16 cellular contexts compared by ENCODE assay signal in the genomic region with DNA sequence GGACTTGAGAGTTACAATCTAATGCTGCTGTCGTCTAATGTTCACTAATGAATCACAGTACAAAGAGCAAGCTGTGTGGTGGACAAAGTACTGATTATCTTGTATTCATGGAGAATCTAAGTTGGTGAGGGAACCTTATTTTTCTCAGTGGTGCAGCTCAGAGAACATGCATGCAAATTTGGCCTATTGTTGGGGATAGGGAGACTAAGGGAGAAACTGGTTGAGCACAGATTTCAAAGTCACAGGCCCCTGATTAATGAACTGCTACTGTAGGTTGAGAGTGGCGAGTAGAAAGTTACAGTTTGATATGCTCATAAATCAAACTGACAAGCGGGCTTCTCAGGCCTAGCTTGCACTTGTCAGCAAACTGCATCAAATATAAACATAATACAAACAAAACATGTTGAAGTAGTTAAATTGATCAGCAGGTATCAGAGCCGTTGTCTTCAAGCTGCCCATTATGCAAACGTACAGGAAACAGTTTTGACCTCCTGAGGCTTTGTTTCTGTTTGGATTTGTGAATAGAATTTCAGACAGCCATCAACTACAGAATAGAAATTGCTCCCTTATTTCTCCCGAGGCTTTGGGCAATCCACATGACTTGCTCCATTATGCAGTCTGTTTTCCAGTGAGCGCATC.
DNase-seq lines count a peak whose midpoint lies in the region; ATAC-seq and TF ChIP-seq lines count a peak whose summit lies in the region.
"Had no signal": no experiment of that assay in that cellular context is flagged by ENCODE, and none has a peak within 500 bp of the region (broad histone marks: within the 10 kb centered on the region; RNA-seq: fewer than 3 reads in every experiment).

No MANE protein-coding gene starts in this region.

- intact Hi-C loops in A673 (cut with micrococcal nuclease; ENCODE audit: unreplicated experiment): no loop called here
- intact Hi-C loops in CD4-positive, alpha-beta memory T cell (cut with micrococcal nuclease): no loop called here

- CTCF ChIA-PET in A673 (lab: Charles Lee): no interaction called here
- CTCF ChIA-PET in CD4-positive, alpha-beta memory T cell (lab: Charles Lee; ENCODE audit: partially characterized antibody): no interaction called here

- H3K9ac ChIP-seq in NT2/D1 (ENCODE audit: insufficient read length, low read depth): no peak overlapping the region

- no peak overlapping the region for H3K4me3 ChIP-seq in A673 (ENCODE audit: low read depth, low read length, poor library complexity, severe bottlenecking)
- no peak overlapping the region for H3K4me3 ChIP-seq in NT2/D1 (ENCODE audit: insufficient read length, low read depth)
- no peak overlapping the region for H3K4me3 ChIP-seq in CD4-positive, alpha-beta memory T cell (ENCODE audit: low read length in 2 of 2)
- H3K4me3 ChIP-seq: SK-N-MC had no signal

- H3K4me3 Mint-ChIP-seq in T-helper 17 cell (no peak overlapping the region), chondrocyte (ENCODE audit: unreplicated experiment) (no peak overlapping the region)
- H3K4me3 Mint-ChIP-seq in CD4-positive, alpha-beta memory T cell: no peak overlapping the region
- H3K4me3 Mint-ChIP-seq: activated CD8-positive, alpha-beta T cell treated with anti-CD3 and anti-CD28 coated beads for 36 hours; dendritic cell treated with granulocyte-macrophage colony-stimulating factor and Interleukin-4, amounts not matched to agents 40 ng/mL and 50 ng/mL, for 4 days had no signal

- no peak overlapping the region for H3K27ac Mint-ChIP-seq in T-helper 17 cell
- H3K27ac Mint-ChIP-seq in CD4-positive, alpha-beta memory T cell: no peak overlapping the region
- H3K27ac Mint-ChIP-seq in chondrocyte (ENCODE audit: unreplicated experiment): no peak overlapping the region
- H3K27ac Mint-ChIP-seq: activated CD8-positive, alpha-beta T cell treated with anti-CD3 and anti-CD28 coated beads for 36 hours; activated T-helper 2 cell treated with anti-CD3 and anti-CD28 coated beads, Interferon-gamma antibody, Interleukin-2, Interleukin-4, amounts not matched to agents 10 μg/mL and 5 μg/mL and 100 μg/mL, durations not matched to agents 14 hours and 24 hours and 36 hours; dendritic cell treated with granulocyte-macrophage colony-stimulating factor and Interleukin-4, amounts not matched to agents 40 ng/mL and 50 ng/mL, for 4 days; IgD-negative memory B cell had no signal

- DNase-seq in A673 (ENCODE audit: low spot score) (peak; percentile 12), NT2/D1 (ENCODE audit: low read depth, low spot score) (peak; percentile 18), left kidney (ENCODE audit: low read depth, low spot score) (peak; percentile 46), T-helper 17 cell (no peak), chondrocyte (ENCODE audit: low spot score) (no peak), germinal center (ENCODE audit: low spot score) (no peak)
- no peak for DNase-seq in CD4-positive, alpha-beta memory T cell
- DNase-seq: activated CD8-positive, alpha-beta T cell treated with anti-CD3 and anti-CD28 coated beads for 36 hours; mammary epithelial cell; NCI-H1048; NCI-H774 had no signal

- H3K36me3 ChIP-seq in A673 (ENCODE audit: insufficient read depth, low read length, poor library complexity, severe bottlenecking) (no peaks in the 10 kb centered on the region), NT2/D1 (ENCODE audit: insufficient read depth, insufficient read length, low read length) (no peaks in the 10 kb centered on the region)
- H3K36me3 ChIP-seq in CD4-positive, alpha-beta memory T cell (ENCODE audit: insufficient read depth, low read length): no peaks in the 10 kb centered on the region

- H3K36me3 Mint-ChIP-seq in T-helper 17 cell (ENCODE audit: low read depth): no peaks in the 10 kb centered on the region
- H3K36me3 Mint-ChIP-seq in CD4-positive, alpha-beta memory T cell: no peaks in the 10 kb centered on the region
- H3K36me3 Mint-ChIP-seq in chondrocyte (ENCODE audit: low read depth): peaks cover 3% of the 10 kb centered on the region
- H3K36me3 Mint-ChIP-seq: IgD-negative memory B cell had no signal

- ATAC-seq in HG02798 (IDR thresholded peaks at IDR 0.05; ENCODE audit: poor library complexity, unreplicated experiment) (peak; percentile 39), T-helper 17 cell (no peak)
- ATAC-seq: activated CD8-positive, alpha-beta T cell treated with anti-CD3 and anti-CD28 coated beads for 36 hours had no signal

- H3K4me1 Mint-ChIP-seq in T-helper 17 cell (peaks cover 3% of the 10 kb centered on the region), chondrocyte (ENCODE audit: low read depth) (no peaks in the 10 kb centered on the region)
- H3K4me1 Mint-ChIP-seq in CD4-positive, alpha-beta memory T cell: no peaks in the 10 kb centered on the region
- H3K4me1 Mint-ChIP-seq: IgD-negative memory B cell had no signal

- H3K27me3 Mint-ChIP-seq in T-helper 17 cell (peaks cover 4% of the 10 kb centered on the region), chondrocyte (ENCODE audit: low read depth) (no peaks in the 10 kb centered on the region)
- H3K27me3 Mint-ChIP-seq in CD4-positive, alpha-beta memory T cell: peaks cover 0 to 2% of the 10 kb centered on the region in 2 donors
- H3K27me3 Mint-ChIP-seq: activated CD8-positive, alpha-beta T cell treated with anti-CD3 and anti-CD28 coated beads for 36 hours; dendritic cell treated with granulocyte-macrophage colony-stimulating factor and Interleukin-4, amounts not matched to agents 40 ng/mL and 50 ng/mL, for 4 days; IgD-negative memory B cell had no signal

- H3K4me1 ChIP-seq in A673 (ENCODE audit: insufficient read depth, low read length, poor library complexity, severe bottlenecking): no peaks in the 10 kb centered on the region
- no peaks in the 10 kb centered on the region for H3K4me1 ChIP-seq in NT2/D1 (ENCODE audit: insufficient read depth, insufficient read length)
- no peaks in the 10 kb centered on the region for H3K4me1 ChIP-seq in CD4-positive, alpha-beta memory T cell (ENCODE audit: insufficient read depth, low read length)

- TF ChIP-seq CTCF in A673 (conservative IDR thresholded peaks at IDR 0.05; ENCODE audit: low read depth, low read length) (no peak), chondrocyte (IDR thresholded peaks at IDR 0.05) (no peak)

- peaks cover 0 to 1% (median 0%) of the 10 kb centered on the region in 8 donors for H3K9me3 Mint-ChIP-seq in CD4-positive, alpha-beta memory T cell
- H3K9me3 Mint-ChIP-seq in chondrocyte (ENCODE audit: low read depth): no peaks in the 10 kb centered on the region
- H3K9me3 Mint-ChIP-seq: activated CD8-positive, alpha-beta T cell treated with anti-CD3 and anti-CD28 coated beads for 36 hours; activated T-helper 2 cell treated with anti-CD3 and anti-CD28 coated beads, Interferon-gamma antibody, Interleukin-2, Interleukin-4, amounts not matched to agents 10 μg/mL and 5 μg/mL and 100 μg/mL, durations not matched to agents 14 hours and 24 hours and 36 hours; dendritic cell treated with granulocyte-macrophage colony-stimulating factor and Interleukin-4, amounts not matched to agents 40 ng/mL and 50 ng/mL, for 4 days; IgD-negative memory B cell had no signal

- H3K9me3 ChIP-seq in A673 (ENCODE audit: low read depth, low read length, poor library complexity, severe bottlenecking): no peaks in the 10 kb centered on the region
- H3K9me3 ChIP-seq in NT2/D1 (ENCODE audit: insufficient read depth, low read length): no peaks in the 10 kb centered on the region
- H3K9me3 ChIP-seq in T-helper 17 cell (ENCODE audit: control insufficient read depth, low read length, poor library complexity, severe bottlenecking): no peaks in the 10 kb centered on the region
- no peaks in the 10 kb centered on the region for H3K9me3 ChIP-seq in CD4-positive, alpha-beta memory T cell (ENCODE audit: control insufficient read depth in 1 of 2, low read length in 2 of 2)

- no TSS peak for BruUV-seq in A673 (replicated peaks; lab: Mats Ljungman, UMichigan)

- H3K27ac ChIP-seq in A673 (ENCODE audit: low read depth, low read length, poor library complexity, severe bottlenecking): no peak overlapping the region
- no peak overlapping the region for H3K27ac ChIP-seq in CD4-positive, alpha-beta memory T cell (ENCODE audit: low read depth, low read length)
- H3K27ac ChIP-seq: SK-N-MC had no signal

- peaks cover 38% of the 10 kb centered on the region for H3K27me3 ChIP-seq in A673 (replicated peaks; ENCODE audit: insufficient read depth, low read depth, low read length, poor library complexity)
- H3K27me3 ChIP-seq in NT2/D1 (ENCODE audit: insufficient read depth, insufficient read length): no peaks in the 10 kb centered on the region
- H3K27me3 ChIP-seq in CD4-positive, alpha-beta memory T cell (ENCODE audit: insufficient read depth, low read length): no peaks in the 10 kb centered on the region

- POLR2A ChIA-PET in A673 (lab: Charles Lee; ENCODE audit: low non-redundant PET): no interaction called here
- POLR2A ChIA-PET in CD4-positive, alpha-beta memory T cell (lab: Charles Lee; ENCODE audit: partially characterized antibody): no interaction called here

Comparison
In these comparisons a context has a peak if more than half of its experiments do, and no peak if none do; other contexts are left out.
1. DNase-seq: peak in A673 (single experiment), NT2/D1 (single experiment) and left kidney (single experiment); none in T-helper 17 cell (0 of 3), CD4-positive, alpha-beta memory T cell (0 of 5), chondrocyte (single experiment) and germinal center (single experiment).